ENCODE assay signal across 1 cellular context in genomic region chr16:88050952-88051660, GRCh38.
TF ChIP-seq lines count a peak whose summit lies in the region.

No MANE protein-coding gene starts in this region.

TF ChIP-seq in IMR-90, 13 proteins besides CTCF, POLR2A, EP300 and RAD21 (continued from another document):
- TF ChIP-seq, protein P1, sequence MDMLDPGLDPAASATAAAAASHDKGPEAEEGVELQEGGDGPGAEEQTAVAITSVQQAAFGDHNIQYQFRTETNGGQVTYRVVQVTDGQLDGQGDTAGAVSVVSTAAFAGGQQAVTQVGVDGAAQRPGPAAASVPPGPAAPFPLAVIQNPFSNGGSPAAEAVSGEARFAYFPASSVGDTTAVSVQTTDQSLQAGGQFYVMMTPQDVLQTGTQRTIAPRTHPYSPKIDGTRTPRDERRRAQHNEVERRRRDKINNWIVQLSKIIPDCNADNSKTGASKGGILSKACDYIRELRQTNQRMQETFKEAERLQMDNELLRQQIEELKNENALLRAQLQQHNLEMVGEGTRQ (IDR thresholded peaks at IDR 0.05; ENCODE audit: low read depth, low read length): no peak
- TF ChIP-seq CHD1 (IDR thresholded peaks at IDR 0.05; ENCODE audit: low read depth, low read length): no peak
